In the genomic region with DNA sequence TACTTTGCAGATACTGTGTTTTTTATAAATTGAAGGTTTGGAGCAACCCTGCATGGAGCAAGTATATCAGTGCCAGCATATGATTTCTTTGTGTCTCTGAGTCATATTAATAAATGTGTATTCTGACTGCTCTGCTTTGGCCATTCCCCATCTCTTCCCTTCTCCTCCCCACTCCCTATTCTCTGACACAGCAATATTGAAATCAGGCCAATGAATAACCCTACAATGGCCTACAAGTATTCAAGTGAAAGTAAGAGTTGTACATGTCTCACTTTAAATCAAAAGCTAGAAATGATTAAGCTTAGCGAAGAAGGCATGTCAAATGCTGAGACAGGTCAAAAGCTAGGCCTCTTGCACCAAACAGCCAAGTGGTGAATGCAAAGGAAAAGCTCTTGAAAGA, we compare ENCODE assay signal across 18 cellular contexts.
"Had no signal": no experiment of that assay in that cellular context is flagged by ENCODE, and none has a peak within 500 bp of the region (broad histone marks: within the 10 kb centered on the region; RNA-seq: fewer than 3 reads in every experiment).

No MANE protein-coding gene starts in this region.

- ATAC-seq: activated CD4-positive, alpha-beta T cell treated with anti-CD3 and anti-CD28 coated beads for 36 hours; activated CD8-positive, alpha-beta memory T cell treated with anti-CD3 and anti-CD28 coated beads, Interleukin-2, amount 10 ng/mL, durations not matched to agents 7 days and 5 days; WTC11 had no signal

- H3K4me3 ChIP-seq: dorsolateral prefrontal cortex, left ventricle myocardium inferior, suprapubic skin, transverse colon had no signal

- H3K36me3 ChIP-seq: left ventricle myocardium inferior, suprapubic skin, transverse colon had no signal

- DNase-seq: activated CD4-positive, alpha-beta T cell treated with anti-CD3 and anti-CD28 coated beads for 36 hours; activated CD4-positive, alpha-beta T cell treated with anti-CD3 and anti-CD28 coated beads, Interleukin-2, amount 50 U/mL, for 48 hours; activated CD8-positive, alpha-beta memory T cell treated with anti-CD3 and anti-CD28 coated beads, Interleukin-2, amount 10 ng/mL, durations not matched to agents 7 days and 5 days; activated naive CD4-positive, alpha-beta T cell; activated naive CD8-positive, alpha-beta T cell treated with anti-CD3 and anti-CD28 coated beads, Interleukin-2, amount 10 ng/mL, durations not matched to agents 7 days and 5 days; anterior cingulate cortex; caudate nucleus; dorsolateral prefrontal cortex; hypothalamus; left ventricle myocardium inferior; occipital lobe; stimulated activated CD4-positive, alpha-beta T cell treated with anti-CD3 and anti-CD28 coated beads, Interleukin-2, amount 100 ng/mL, for 24 hours; transverse colon had no signal

- FAIRE-seq: colon, frontal cortex, keratinocyte had no signal

- H3K27ac ChIP-seq: dorsolateral prefrontal cortex, left ventricle myocardium inferior, suprapubic skin, transverse colon had no signal

- H3K27me3 ChIP-seq: suprapubic skin, transverse colon had no signal

- H3K9me3 ChIP-seq: left ventricle myocardium inferior, suprapubic skin, transverse colon had no signal

- H3K4me1 ChIP-seq: left ventricle myocardium inferior, suprapubic skin, transverse colon had no signal
